24 cellular contexts compared by ENCODE assay signal in genomic region chr6:45496085-45496433, GRCh38.
DNase-seq lines count a peak whose midpoint lies in the region; ATAC-seq and TF ChIP-seq lines count a peak whose summit lies in the region.
"Had no signal": no experiment of that assay in that cellular context is flagged by ENCODE, and none has a peak within 500 bp of the region (broad histone marks: within the 10 kb centered on the region; RNA-seq: fewer than 3 reads in every experiment).

No MANE protein-coding gene starts in this region.

- TF ChIP-seq CTCF in DND-41 (IDR thresholded peaks at IDR 0.05; ENCODE audit: borderline replicate concordance, extremely low read depth, low read length, poor library complexity, severe bottlenecking) (no peak), upper lobe of right lung (IDR thresholded peaks at IDR 0.05) (no peak), right atrium auricular region (IDR thresholded peaks at IDR 0.05) (no peak)

- no peaks in the 10 kb centered on the region for H4K20me1 ChIP-seq in DND-41 (ENCODE audit: insufficient read depth, low read length)

- no peak for DNase-seq in activated naive CD4-positive, alpha-beta T cell treated with anti-CD3 and anti-CD28 coated beads, Interleukin-2, amount 10 ng/mL, durations not matched to agents 7 days and 5 days
- DNase-seq in activated naive CD4-positive, alpha-beta T cell treated with Interleukin-2 at 50 U/mL for 16 hours, result no peak
- DNase-seq in DND-41, result no peak
- DNase-seq in activated T-helper 1 cell treated with anti-CD3 and anti-CD28 coated beads, Interleukin-12 subunit alpha, Interleukin-12 subunit beta, Interleukin-2, Interleukin-4 antibody, amounts not matched to agents 30 ng/mL and 10 ng/mL and 1 ng/mL, durations not matched to agents 14 hours and 24 hours and 36 hours (ENCODE audit: low spot score), result no peak
- no peak for DNase-seq in naive thymus-derived CD8-positive, alpha-beta T cell
- no peak for DNase-seq in upper lobe of right lung
- DNase-seq in right atrium auricular region (ENCODE audit: low spot score), result no peak
- no peak for DNase-seq in CD1c-positive myeloid dendritic cell (ENCODE audit: extremely low spot score)
- DNase-seq: activated CD8-positive, alpha-beta memory T cell treated with anti-CD3 and anti-CD28 coated beads, Interleukin-2, amount 10 ng/mL, durations not matched to agents 7 days and 5 days; COR-L47; DMS79 treated with DMSO at 0.1 percent for 48 hours; foreskin melanocyte; hippocampal formation; Karpas-422; left ventricle myocardium inferior; midbrain; NCI-H1694; NCI-H2171 treated with DMSO at 0.1 percent for 48 hours; NCI-H524 treated with DMSO at 0.1 percent for 48 hours; RPMI8226 had no signal

- peaks cover 3% of the 10 kb centered on the region for H3K9me3 Mint-ChIP-seq in activated naive CD4-positive, alpha-beta T cell treated with anti-CD3 and anti-CD28 coated beads, Interleukin-2, amount 10 ng/mL, durations not matched to agents 7 days and 5 days
- H3K9me3 Mint-ChIP-seq in activated T-helper 1 cell treated with anti-CD3 and anti-CD28 coated beads, Interleukin-12 subunit alpha, Interleukin-12 subunit beta, Interleukin-2, Interleukin-4 antibody, amounts not matched to agents 30 ng/mL and 10 ng/mL and 1 ng/mL, durations not matched to agents 14 hours and 24 hours and 36 hours, result no peaks in the 10 kb centered on the region
- no peaks in the 10 kb centered on the region for H3K9me3 Mint-ChIP-seq in naive thymus-derived CD8-positive, alpha-beta T cell
- H3K9me3 Mint-ChIP-seq: WTC11 had no signal

- no peak overlapping the region for H3K4me3 Mint-ChIP-seq in activated naive CD4-positive, alpha-beta T cell treated with anti-CD3 and anti-CD28 coated beads, Interleukin-2, amount 10 ng/mL, durations not matched to agents 7 days and 5 days
- peak overlapping the region; percentile 20 for H3K4me3 Mint-ChIP-seq in activated T-helper 1 cell treated with anti-CD3 and anti-CD28 coated beads, Interleukin-12 subunit alpha, Interleukin-12 subunit beta, Interleukin-2, Interleukin-4 antibody, amounts not matched to agents 30 ng/mL and 10 ng/mL and 1 ng/mL, durations not matched to agents 14 hours and 24 hours and 36 hours
- H3K4me3 Mint-ChIP-seq in naive thymus-derived CD8-positive, alpha-beta T cell, result peak overlapping the region in 8 of 10 donors; percentile 44 to 70 (median 61)
- H3K4me3 Mint-ChIP-seq: activated CD8-positive, alpha-beta memory T cell treated with anti-CD3 and anti-CD28 coated beads, Interleukin-2, amount 10 ng/mL, durations not matched to agents 7 days and 5 days; neural crest cell; WTC11 had no signal

- peaks cover 32% of the 10 kb centered on the region; the same call in 1 of the 2 replicates for H3K36me3 ChIP-seq in DND-41 (ENCODE audit: insufficient read depth, low read length)
- no peaks in the 10 kb centered on the region for H3K36me3 ChIP-seq in upper lobe of right lung
- H3K36me3 ChIP-seq in right atrium auricular region, result no peaks in the 10 kb centered on the region
- H3K36me3 ChIP-seq: left ventricle myocardium inferior, thoracic aorta had no signal

- H2AFZ ChIP-seq in DND-41 (ENCODE audit: low read depth, low read length), result no peak overlapping the region

- no peaks in the 10 kb centered on the region for H3K9me3 ChIP-seq in DND-41 (ENCODE audit: insufficient read depth, low read length, severe bottlenecking)
- H3K9me3 ChIP-seq in upper lobe of right lung, result no peaks in the 10 kb centered on the region
- no peaks in the 10 kb centered on the region for H3K9me3 ChIP-seq in right atrium auricular region
- H3K9me3 ChIP-seq: left ventricle myocardium inferior, thoracic aorta had no signal

- CTCF ChIA-PET in activated naive CD4-positive, alpha-beta T cell treated with anti-CD3 and anti-CD28 coated beads, Interleukin-2, amount 10 ng/mL, durations not matched to agents 7 days and 5 days (lab: Charles Lee), result interaction anchor here (1.0 kb wide), 3 partner anchors 54 to 426 kb away, joined by 3 read pairs; no protein-coding TSS in a partner anchor

- no peaks in the 10 kb centered on the region for H3K79me2 ChIP-seq in DND-41 (ENCODE audit: insufficient read depth, low read length)

- peak overlapping the region; percentile 50 for H3K4me2 ChIP-seq in DND-41 (ENCODE audit: insufficient read depth, low read length)

- H3K4me1 ChIP-seq in DND-41 (ENCODE audit: insufficient read depth, low read length), result peaks cover 66% of the 10 kb centered on the region
- H3K4me1 ChIP-seq in upper lobe of right lung, result peaks cover 10% of the 10 kb centered on the region
- no peaks in the 10 kb centered on the region for H3K4me1 ChIP-seq in right atrium auricular region

- H3K27ac ChIP-seq in DND-41 (ENCODE audit: low read length) (peak overlapping the region; percentile 90), upper lobe of right lung (no peak overlapping the region), right atrium auricular region (no peak overlapping the region)
- H3K27ac ChIP-seq: left ventricle myocardium inferior, thoracic aorta had no signal

- H3K4me3 ChIP-seq in DND-41 (ENCODE audit: low read depth in 1 of 2, low read length in 2 of 2) (0 out of 4 replicates have a peak overlapping the region, but pooled peaks of 1 of the 2 experiments have one; percentile 16), upper lobe of right lung (no peak overlapping the region), right atrium auricular region (no peak overlapping the region)
- H3K4me3 ChIP-seq: left ventricle myocardium inferior, thoracic aorta had no signal

- H3K4me1 Mint-ChIP-seq in activated naive CD4-positive, alpha-beta T cell treated with anti-CD3 and anti-CD28 coated beads, Interleukin-2, amount 10 ng/mL, durations not matched to agents 7 days and 5 days, result peaks cover 39% of the 10 kb centered on the region
- H3K4me1 Mint-ChIP-seq in activated T-helper 1 cell treated with anti-CD3 and anti-CD28 coated beads, Interleukin-12 subunit alpha, Interleukin-12 subunit beta, Interleukin-2, Interleukin-4 antibody, amounts not matched to agents 30 ng/mL and 10 ng/mL and 1 ng/mL, durations not matched to agents 14 hours and 24 hours and 36 hours (ENCODE audit: low read depth), result peaks cover 42% of the 10 kb centered on the region
- H3K4me1 Mint-ChIP-seq in naive thymus-derived CD8-positive, alpha-beta T cell, result peaks cover 30 to 51% (median 45%) of the 10 kb centered on the region in 4 donors
- H3K4me1 Mint-ChIP-seq: neural crest cell had no signal

- peak overlapping the region; percentile 79 for H3K27ac Mint-ChIP-seq in activated naive CD4-positive, alpha-beta T cell treated with anti-CD3 and anti-CD28 coated beads, Interleukin-2, amount 10 ng/mL, durations not matched to agents 7 days and 5 days
- H3K27ac Mint-ChIP-seq in activated T-helper 1 cell treated with anti-CD3 and anti-CD28 coated beads, Interleukin-12 subunit alpha, Interleukin-12 subunit beta, Interleukin-2, Interleukin-4 antibody, amounts not matched to agents 30 ng/mL and 10 ng/mL and 1 ng/mL, durations not matched to agents 14 hours and 24 hours and 36 hours, result peak overlapping the region; percentile 78
- H3K27ac Mint-ChIP-seq in naive thymus-derived CD8-positive, alpha-beta T cell, result peak overlapping the region in 4 of 10 donors; percentile 28 to 80 (median 48)
- H3K27ac Mint-ChIP-seq: progenitor cell of endocrine pancreas, WTC11 had no signal

- peak overlapping the region; percentile 52 for H3K9ac ChIP-seq in DND-41 (ENCODE audit: low read depth, low read length)

- POLR2A ChIA-PET in naive thymus-derived CD8-positive, alpha-beta T cell (lab: Charles Lee), result interaction anchor here (1.0 to 1.1 kb wide), 2 partner anchors 74 to 157 kb away, joined by 3 read pairs; no protein-coding TSS in a partner anchor

- ATAC-seq in DND-41 (ENCODE audit: insufficient read depth, low read depth) (peak; percentile 9), upper lobe of right lung (no peak)
- ATAC-seq in naive thymus-derived CD8-positive, alpha-beta T cell, result no peak
- ATAC-seq: WTC11 had no signal

- intact Hi-C loops in activated T-helper 1 cell treated with anti-CD3 and anti-CD28 coated beads, Interleukin-12 subunit alpha, Interleukin-12 subunit beta, Interleukin-2, Interleukin-4 antibody, amounts not matched to agents 30 ng/mL and 10 ng/mL and 1 ng/mL, durations not matched to agents 14 hours and 24 hours and 36 hours (cut with micrococcal nuclease), result no loop called here
- intact Hi-C loops in upper lobe of right lung (cut with DNase I), result no loop called here

- peaks cover 3% of the 10 kb centered on the region for H3K36me3 Mint-ChIP-seq in activated naive CD4-positive, alpha-beta T cell treated with anti-CD3 and anti-CD28 coated beads, Interleukin-2, amount 10 ng/mL, durations not matched to agents 7 days and 5 days
- H3K36me3 Mint-ChIP-seq in activated T-helper 1 cell treated with anti-CD3 and anti-CD28 coated beads, Interleukin-12 subunit alpha, Interleukin-12 subunit beta, Interleukin-2, Interleukin-4 antibody, amounts not matched to agents 30 ng/mL and 10 ng/mL and 1 ng/mL, durations not matched to agents 14 hours and 24 hours and 36 hours (ENCODE audit: low read depth), result peaks cover 32% of the 10 kb centered on the region
- peaks cover 0 to 41% (median 12%) of the 10 kb centered on the region in 3 donors for H3K36me3 Mint-ChIP-seq in naive thymus-derived CD8-positive, alpha-beta T cell
- H3K36me3 Mint-ChIP-seq: WTC11 had no signal

- H3K27me3 ChIP-seq in DND-41 (ENCODE audit: insufficient read depth, low read length, poor library complexity) (no peaks in the 10 kb centered on the region), upper lobe of right lung (no peaks in the 10 kb centered on the region), right atrium auricular region (no peaks in the 10 kb centered on the region)

- H3K27me3 Mint-ChIP-seq in activated naive CD4-positive, alpha-beta T cell treated with anti-CD3 and anti-CD28 coated beads, Interleukin-2, amount 10 ng/mL, durations not matched to agents 7 days and 5 days, result peaks cover 4% of the 10 kb centered on the region
- H3K27me3 Mint-ChIP-seq in activated T-helper 1 cell treated with anti-CD3 and anti-CD28 coated beads, Interleukin-12 subunit alpha, Interleukin-12 subunit beta, Interleukin-2, Interleukin-4 antibody, amounts not matched to agents 30 ng/mL and 10 ng/mL and 1 ng/mL, durations not matched to agents 14 hours and 24 hours and 36 hours (ENCODE audit: insufficient read depth), result no peaks in the 10 kb centered on the region
- H3K27me3 Mint-ChIP-seq in naive thymus-derived CD8-positive, alpha-beta T cell, result peaks cover 0 to 2% (median 0%) of the 10 kb centered on the region in 5 donors
- H3K27me3 Mint-ChIP-seq: activated CD8-positive, alpha-beta memory T cell treated with anti-CD3 and anti-CD28 coated beads, Interleukin-2, amount 10 ng/mL, durations not matched to agents 7 days and 5 days had no signal
